In genomic region chrX:72959971-72960370, GRCh38 we compare ENCODE assay signal across 12 cellular contexts. TPM values are rescaled to one million over a fixed set of nuclear protein-coding genes. Genes with fewer than 3 reads are reported as not detected.
"Had no signal": no experiment of that assay in that cellular context is flagged by ENCODE, and none has a peak within 500 bp of the region (broad histone marks: within the 10 kb centered on the region; RNA-seq: fewer than 3 reads in every experiment).

No MANE protein-coding gene starts in this region.

RNA-seq across cellular contexts. Expression of gene DMRTC1, which starts 16.3 kb away (rescaled TPM):
- total RNA-seq: OCI-LY7, PC-3, PC-9, Peyer's patch, Right ventricle myocardium inferior, Right ventricle myocardium superior, RPMI7951, SJCRH30, SJSA1, SK-MEL-5 had no signal
- polyA plus RNA-seq: SK-N-SH had no signal

RNA-seq across cellular contexts. Expression of gene FAM236A, which starts 22.0 kb away (rescaled TPM):
- total RNA-seq: OCI-LY7, PC-3, PC-9, Peyer's patch, Right ventricle myocardium inferior, Right ventricle myocardium superior, RPMI7951, SJCRH30, SJSA1, SK-MEL-5, T-cell had no signal
- polyA plus RNA-seq: SK-N-SH had no signal

RNA-seq across cellular contexts. Expression of gene PABPC1L2B, which starts 42.8 kb away (rescaled TPM):
- total RNA-seq: OCI-LY7, PC-3, PC-9, Peyer's patch, Right ventricle myocardium inferior, Right ventricle myocardium superior, RPMI7951, SJCRH30, SJSA1, SK-MEL-5, T-cell had no signal

RNA-seq across cellular contexts. Expression of gene FAM236C, which starts 47.6 kb away (rescaled TPM):
- total RNA-seq: OCI-LY7, PC-3, PC-9, Peyer's patch, Right ventricle myocardium inferior, Right ventricle myocardium superior, RPMI7951, SJCRH30, SJSA1, SK-MEL-5, T-cell had no signal
- polyA plus RNA-seq: SK-N-SH had no signal
